ENCODE assay signal across 1 cellular context in the genomic region with DNA sequence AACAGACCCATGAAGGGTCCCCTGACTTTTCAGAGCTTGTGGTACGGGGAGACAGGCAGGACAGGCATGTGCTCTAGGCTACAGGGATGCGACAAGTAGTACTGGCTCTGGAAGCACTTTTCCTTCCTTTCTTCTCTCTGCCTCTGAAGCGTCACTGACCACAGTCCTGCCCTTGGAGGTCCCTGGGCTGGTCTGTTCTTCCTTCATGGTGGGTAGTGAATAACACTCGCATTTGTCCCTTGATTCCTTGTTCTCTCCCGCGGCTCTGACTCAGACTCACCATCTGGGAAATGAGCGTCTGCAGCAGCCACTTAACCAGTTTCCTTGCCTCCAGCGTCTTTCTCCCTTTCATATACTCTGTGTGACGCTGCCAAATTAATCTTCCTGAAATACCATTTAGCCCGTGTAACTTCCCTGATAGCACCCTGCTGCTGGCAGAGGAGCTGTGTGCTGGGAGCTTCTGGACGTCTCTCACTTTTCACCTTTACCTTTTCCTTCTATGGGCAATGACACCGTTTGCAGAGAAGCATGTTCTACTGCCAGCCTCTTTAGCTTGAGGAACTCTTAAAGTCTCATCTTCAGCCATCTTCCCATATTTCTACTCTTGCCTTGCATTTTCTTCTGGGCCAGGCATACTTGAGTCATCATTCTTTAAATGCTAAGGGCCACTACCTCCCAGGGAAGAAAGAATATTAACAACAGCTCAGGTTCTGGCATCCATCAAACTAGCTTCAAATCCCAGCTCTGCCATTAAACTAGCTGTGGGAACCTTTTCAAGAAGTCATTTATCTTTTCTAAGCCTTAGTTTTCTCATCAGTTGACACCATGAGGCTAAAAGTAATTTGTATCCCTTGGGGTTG.
TF ChIP-seq lines count a peak whose summit lies in the region.

No MANE protein-coding gene starts in this region.

TF ChIP-seq in HCT116, 20 proteins besides CTCF, POLR2A, EP300 and RAD21 (continued from another document):
- TF ChIP-seq, protein P1, sequence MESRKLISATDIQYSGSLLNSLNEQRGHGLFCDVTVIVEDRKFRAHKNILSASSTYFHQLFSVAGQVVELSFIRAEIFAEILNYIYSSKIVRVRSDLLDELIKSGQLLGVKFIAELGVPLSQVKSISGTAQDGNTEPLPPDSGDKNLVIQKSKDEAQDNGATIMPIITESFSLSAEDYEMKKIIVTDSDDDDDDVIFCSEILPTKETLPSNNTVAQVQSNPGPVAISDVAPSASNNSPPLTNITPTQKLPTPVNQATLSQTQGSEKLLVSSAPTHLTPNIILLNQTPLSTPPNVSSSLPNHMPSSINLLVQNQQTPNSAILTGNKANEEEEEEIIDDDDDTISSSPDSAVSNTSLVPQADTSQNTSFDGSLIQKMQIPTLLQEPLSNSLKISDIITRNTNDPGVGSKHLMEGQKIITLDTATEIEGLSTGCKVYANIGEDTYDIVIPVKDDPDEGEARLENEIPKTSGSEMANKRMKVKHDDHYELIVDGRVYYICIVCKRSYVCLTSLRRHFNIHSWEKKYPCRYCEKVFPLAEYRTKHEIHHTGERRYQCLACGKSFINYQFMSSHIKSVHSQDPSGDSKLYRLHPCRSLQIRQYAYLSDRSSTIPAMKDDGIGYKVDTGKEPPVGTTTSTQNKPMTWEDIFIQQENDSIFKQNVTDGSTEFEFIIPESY (IDR thresholded peaks at IDR 0.05; ENCODE audit: extremely low read depth, insufficient replicate concordance, low read length): no peak
- TF ChIP-seq CEBPB (IDR thresholded peaks at IDR 0.05; ENCODE audit: low read depth) (no peak), POLR2AphosphoS5 (IDR thresholded peaks at IDR 0.05; ENCODE audit: low read depth, low read length) (no peak)
